ENCODE assay signal across 1 cellular context in genomic region chr17:80807882-80808281, GRCh38.
TF ChIP-seq lines count a peak whose summit lies in the region.

No MANE protein-coding gene starts in this region.

TF ChIP-seq in K562, 482 proteins besides CTCF, POLR2A, EP300 and RAD21 (continued from another document and continues in another):
- TF ChIP-seq FOXO4 (CRISPR knock-in tag; IDR thresholded peaks at IDR 0.05) (no peak), TGIF2 (CRISPR knock-in tag; IDR thresholded peaks at IDR 0.05) (no peak), BDP1 (IDR thresholded peaks at IDR 0.05; ENCODE audit: insufficient read depth, insufficient read length) (no peak), MXI1 (IDR thresholded peaks at IDR 0.05; ENCODE audit: low read depth, low read length) (no peak), MGA (IDR thresholded peaks at IDR 0.05) (no peak), ZNF316 (IDR thresholded peaks at IDR 0.05) (no peak), BRF2 (IDR thresholded peaks at IDR 0.05; ENCODE audit: borderline replicate concordance, insufficient read depth, insufficient read length) (no peak), CBFA2T2 (conservative IDR thresholded peaks at IDR 0.05) (peak; percentile 85), ZNF444 (CRISPR knock-in tag; IDR thresholded peaks at IDR 0.05) (no peak), DNMT1 (IDR thresholded peaks at IDR 0.05) (no peak), SNAPC5 (CRISPR knock-in tag; IDR thresholded peaks at IDR 0.05) (no peak), CBFA2T3 (IDR thresholded peaks at IDR 0.05) (peak; percentile 89), RBM14 (IDR thresholded peaks at IDR 0.05; ENCODE audit: borderline replicate concordance, insufficient read depth, low read depth, low read length) (no peak), SRSF3 (IDR thresholded peaks at IDR 0.05; ENCODE audit: insufficient read depth, low read length) (no peak), KDM5B (IDR thresholded peaks at IDR 0.05; ENCODE audit: insufficient replicate concordance, low read depth, low read length) (no peak), KAT2B (IDR thresholded peaks at IDR 0.05; ENCODE audit: low read depth, low read length) (no peak), ZNF76 (CRISPR knock-in tag; IDR thresholded peaks at IDR 0.05; ENCODE audit: borderline replicate concordance) (no peak), ZNF384 (IDR thresholded peaks at IDR 0.05; ENCODE audit: low read depth, low read length) (peak; percentile 51; the same call in 1 of the 2 replicates), IRF9 (tag; IDR thresholded peaks at IDR 0.05) (no peak), KLF16 (IDR thresholded peaks at IDR 0.05) (no peak), HNRNPUL1 (IDR thresholded peaks at IDR 0.05; ENCODE audit: low read length) (no peak), KDM2B (CRISPR knock-in tag; IDR thresholded peaks at IDR 0.05) (no peak), MTA2 (IDR thresholded peaks at IDR 0.05; ENCODE audit: low read depth) (no peak), CBX2 (IDR thresholded peaks at IDR 0.05; ENCODE audit: insufficient read depth, low read length, poor library complexity, severe bottlenecking) (no peak), SIN3B (IDR thresholded peaks at IDR 0.05; ENCODE audit: low read depth) (no peak), NFE2 (IDR thresholded peaks at IDR 0.05; ENCODE audit: low read depth) (no peak), HNRNPL (IDR thresholded peaks at IDR 0.05; ENCODE audit: low read depth, low read length) (no peak), DMBX1 (CRISPR knock-in tag; IDR thresholded peaks at IDR 0.05; ENCODE audit: borderline replicate concordance) (no peak), NFIC (IDR thresholded peaks at IDR 0.05) (peak; percentile 42; the same call in 1 of the 2 replicates), USF1 (CRISPR knock-in tag; IDR thresholded peaks at IDR 0.05) (no peak), MCM7 (IDR thresholded peaks at IDR 0.05) (no peak), ERF (CRISPR knock-in tag; IDR thresholded peaks at IDR 0.05) (no peak), TRIM24 (IDR thresholded peaks at IDR 0.05) (peak; percentile 54 to 64; a peak in 3 of 4 replicates), BHLHE40 (IDR thresholded peaks at IDR 0.05; ENCODE audit: low read length) (no peak), TAL1 (IDR thresholded peaks at IDR 0.05) (peak; percentile 82), ZNF408 (CRISPR knock-in tag; IDR thresholded peaks at IDR 0.05; ENCODE audit: low read depth) (no peak), GTF2B (IDR thresholded peaks at IDR 0.05; ENCODE audit: extremely low read depth, insufficient read length) (no peak), ZFP91 (CRISPR knock-in tag; IDR thresholded peaks at IDR 0.05) (no peak), PHF20 (IDR thresholded peaks at IDR 0.05; ENCODE audit: partially characterized antibody) (no peak), ZNF592 (IDR thresholded peaks at IDR 0.05) (no peak), KDM1A (IDR thresholded peaks at IDR 0.05) (peak in 1 of 2 experiments; percentile 39; a peak in 1 of 4 replicates), TCF7L2 (IDR thresholded peaks at IDR 0.05; ENCODE audit: low read depth, low read length) (no peak), CHD2 (IDR thresholded peaks at IDR 0.05; ENCODE audit: low read depth, low read length) (no peak), SRSF1 (IDR thresholded peaks at IDR 0.05; ENCODE audit: low read depth, low read length) (no peak)
